8 cellular contexts compared by ENCODE assay signal in genomic region chr11:12043959-12044772, GRCh38. TPM values are rescaled to one million over a fixed set of nuclear protein-coding genes. Genes with fewer than 3 reads are reported as not detected.
DNase-seq lines count a peak whose midpoint lies in the region; ATAC-seq, FAIRE-seq and TF ChIP-seq lines count a peak whose summit lies in the region.

No MANE protein-coding gene starts in this region.

- no peaks in the 10 kb centered on the region for H3K79me2 ChIP-seq in H1 (ENCODE audit: control insufficient read depth in 1 of 2, insufficient read depth in 2 of 2, low read length in 2 of 2)

- no peaks in the 10 kb centered on the region for H3K23me2 ChIP-seq in H1 (ENCODE audit: low read depth, low read length)

- H4K91ac ChIP-seq in H1 (replicated peaks; ENCODE audit: insufficient read length, low read length) = no peak overlapping the region

- no peak overlapping the region for H3K4me2 ChIP-seq in H1 (ENCODE audit: insufficient read depth in 1 of 2, low read depth in 2 of 2, low read length in 2 of 2)

- no peaks in the 10 kb centered on the region; a peak in 2 of 7 replicates for H3K27me3 ChIP-seq in H1 (replicated peaks in 1 of 4; ENCODE audit: control insufficient read depth in 3 of 4, extremely low read depth in 1 of 4, insufficient read depth in 3 of 4, low read length in 3 of 4)

- TF ChIP-seq EP300 in H1 (IDR thresholded peaks at IDR 0.05; ENCODE audit: borderline replicate concordance in 1 of 2, low read depth in 2 of 2, low read length in 2 of 2) = no peak

- no peak overlapping the region for H2BK120ac ChIP-seq in H1 (replicated peaks; ENCODE audit: low read depth, low read length)

- H2BK12ac ChIP-seq in H1 (ENCODE audit: low read depth, low read length) = no peak overlapping the region

- TF ChIP-seq CTCF in H1 (IDR thresholded peaks at IDR 0.05; ENCODE audit: control extremely low read depth in 1 of 3, insufficient read depth in 1 of 3, low read depth in 1 of 3, low read length in 3 of 3) = peak; percentile 89 to 93 (median 91)

- no peaks in the 10 kb centered on the region for H3K79me1 ChIP-seq in H1 (ENCODE audit: low read depth, low read length)

- H3K36me3 ChIP-seq in H1 (ENCODE audit: control insufficient read depth in 2 of 4, insufficient read depth in 4 of 4, low read length in 3 of 4) (no peaks in the 10 kb centered on the region), mesodermal cell (ENCODE audit: control insufficient read depth, insufficient read depth, low read length) (no peaks in the 10 kb centered on the region)

- H3K9me3 ChIP-seq in H1 (ENCODE audit: insufficient read depth in 2 of 2, low read depth in 1 of 2, low read length in 1 of 2) (peaks cover 3 to 5% of the 10 kb centered on the region in 2 experiments; a peak in 1 of 4 replicates), mesodermal cell (ENCODE audit: control insufficient read depth, low read length) (peaks cover 12% of the 10 kb centered on the region)

- H3K23ac ChIP-seq in H1 (ENCODE audit: insufficient read length) = no peak overlapping the region

- no peak overlapping the region; the same call in none of the 2 replicates for H4K8ac ChIP-seq in H1 (ENCODE audit: extremely low read depth, insufficient read depth, low read length)

- H3K27ac Mint-ChIP-seq in activated CD8-positive, alpha-beta T cell treated with anti-CD3 and anti-CD28 coated beads, Interleukin-2, amount 10 ng/mL, durations not matched to agents 7 days and 5 days = no peak overlapping the region

- no peak overlapping the region for H3K9ac ChIP-seq in H1 (replicated peaks in 1 of 4; ENCODE audit: extremely low read depth in 1 of 4, low read depth in 3 of 4, low read length in 3 of 4)

- no peak overlapping the region for H3K14ac ChIP-seq in H1 (ENCODE audit: insufficient read length)

- H2AFZ ChIP-seq in H1 (ENCODE audit: low read length) = peak overlapping the region; percentile 94

- no peak overlapping the region for H2AK5ac ChIP-seq in H1 (ENCODE audit: low read depth, low read length)

- 50% methylated on average over 13 of the region's 13 CpGs; no CpG with 5 or more reads in 1 of the 2 experiments for WGBS in H1 (ENCODE audit: extremely low coverage in 1 of 2, insufficient coverage in 1 of 2, insufficient read length in 1 of 2, insufficient replicate concordance in 2 of 2, low coverage in 1 of 2, low lambda C conversion rate in 2 of 2, missing lambda C conversion rate in 1 of 2), 2 experiments
- 24 to 42% methylated on average over 12 of the region's 13 CpGs for WGBS in mesodermal cell (ENCODE audit: insufficient coverage in 2 of 2), 2 experiments

- peak; percentile 20 for DNase-seq in SIG-M5 treated with dmso at 0.1 percent for 504 hours (lab: John Stamatoyannopoulos, UW; ENCODE audit: unreplicated experiment)
- DNase-seq in SIG-M5 (lab: John Stamatoyannopoulos, UW) = no peak
- peak; percentile 62 to 90 for DNase-seq in NCI-H526 (lab: John Stamatoyannopoulos, UW)
- peak; percentile 75 for DNase-seq in activated CD8-positive, alpha-beta T cell treated with anti-CD3 and anti-CD28 coated beads, Interleukin-2, amount 10 ng/mL, durations not matched to agents 7 days and 5 days
- peak; percentile 27 to 87 for DNase-seq in H1 (ENCODE audit: low read depth in 1 of 2, low spot score in 2 of 2)
- peak; percentile 18 for DNase-seq in stimulated activated CD8-positive, alpha-beta memory T cell treated with anti-CD3 and anti-CD28 coated beads, Interleukin-15, amount 100 ng/mL, for 24 hours (ENCODE audit: low read depth)

- H3K27ac ChIP-seq in H1 (ENCODE audit: low read depth, low read length) = no peak overlapping the region
- H3K27ac ChIP-seq in mesodermal cell (ENCODE audit: low read depth, low read length, severe bottlenecking) = peak overlapping the region; percentile 92

- no peak overlapping the region for H3K4ac ChIP-seq in H1 (replicated peaks; ENCODE audit: insufficient read length, low read depth, low read length)

- no peak overlapping the region for H3K4me3 Mint-ChIP-seq in activated CD8-positive, alpha-beta T cell treated with anti-CD3 and anti-CD28 coated beads, Interleukin-2, amount 10 ng/mL, durations not matched to agents 7 days and 5 days

- H2BK5ac ChIP-seq in H1 (ENCODE audit: low read depth, low read length) = peak overlapping the region; percentile 64; the same call in 1 of the 2 replicates

- ATAC-seq in HG03103 (IDR thresholded peaks at IDR 0.05; ENCODE audit: low read depth, unreplicated experiment) = peak; percentile 62
- peak; percentile 81 for ATAC-seq in activated CD8-positive, alpha-beta T cell treated with anti-CD3 and anti-CD28 coated beads, Interleukin-2, amount 10 ng/mL, durations not matched to agents 7 days and 5 days

- H3K4me1 ChIP-seq in H1 (replicated peaks in 1 of 4; ENCODE audit: control insufficient read depth in 3 of 4, insufficient read depth in 4 of 4, low read length in 3 of 4) (no peaks in the 10 kb centered on the region), mesodermal cell (ENCODE audit: control insufficient read depth, insufficient read depth, low read length, poor library complexity, severe bottlenecking) (peaks cover 40% of the 10 kb centered on the region)

- no peak overlapping the region for H3K18ac ChIP-seq in H1 (ENCODE audit: extremely low read depth, low read length)

- TF ChIP-seq RAD21 in H1 (IDR thresholded peaks at IDR 0.05 in 1 of 2, conservative IDR thresholded peaks at IDR 0.05 in 1 of 2; ENCODE audit: low read depth in 2 of 2, low read length in 2 of 2) = peak; percentile 95 to 96

- H2BK15ac ChIP-seq in H1 (ENCODE audit: low read length) = 0 out of 2 replicates have a peak overlapping the region, but pooled peaks have one; percentile 32

- no peaks in the 10 kb centered on the region for H4K20me1 ChIP-seq in H1 (replicated peaks in 1 of 2; ENCODE audit: control insufficient read depth in 1 of 2, insufficient read depth in 2 of 2, low read length in 2 of 2)

- POLR2A ChIA-PET in activated CD8-positive, alpha-beta T cell treated with anti-CD3 and anti-CD28 coated beads, Interleukin-2, amount 10 ng/mL, durations not matched to agents 7 days and 5 days (lab: Charles Lee) = interaction anchor here (0.6 kb wide), 1 partner anchor 470 kb away, joined by 3 read pairs; no protein-coding TSS in a partner anchor
- POLR2A ChIA-PET in H1 (lab: Charles Lee; ENCODE audit: partially characterized antibody) = interaction anchor here (1.7 kb wide), 1 partner anchor 36 kb away, joined by 6 read pairs; the partner anchor contains the start of gene DKK3

- H4K5ac ChIP-seq in H1 (ENCODE audit: insufficient read length, low read depth, low read length) = no peak overlapping the region

- peaks cover 6% of the 10 kb centered on the region for H3K27me3 Mint-ChIP-seq in activated CD8-positive, alpha-beta T cell treated with anti-CD3 and anti-CD28 coated beads, Interleukin-2, amount 10 ng/mL, durations not matched to agents 7 days and 5 days (ENCODE audit: low read depth)

- TF ChIP-seq POLR2A in H1 (IDR thresholded peaks at IDR 0.05; ENCODE audit: control extremely low read depth in 1 of 2, low read depth in 2 of 2, low read length in 2 of 2) = no peak

- no peak overlapping the region for H2BK20ac ChIP-seq in H1 (ENCODE audit: low read length)

- no peaks in the 10 kb centered on the region for H3K36me3 Mint-ChIP-seq in activated CD8-positive, alpha-beta T cell treated with anti-CD3 and anti-CD28 coated beads, Interleukin-2, amount 10 ng/mL, durations not matched to agents 7 days and 5 days (ENCODE audit: low read depth)

- H3K4me3 ChIP-seq in H1 (ENCODE audit: extremely low read depth in 1 of 4, insufficient read depth in 2 of 4, low read depth in 3 of 4, low read length in 4 of 4) (no peak overlapping the region), mesodermal cell (ENCODE audit: extremely low read depth, insufficient read depth, low read length, poor library complexity, severe bottlenecking) (no peak overlapping the region)

- no peak overlapping the region for H3K56ac ChIP-seq in H1 (replicated peaks; ENCODE audit: insufficient read length, low read depth, low read length)

- CTCF ChIA-PET in activated CD8-positive, alpha-beta T cell treated with anti-CD3 and anti-CD28 coated beads, Interleukin-2, amount 10 ng/mL, durations not matched to agents 7 days and 5 days (lab: Charles Lee) = interaction anchor here (0.6 to 13.3 kb wide), 45 partner anchors 10 to 1016 kb away, joined by 3 to 401 read pairs (median 4); no protein-coding TSS in a partner anchor
- CTCF ChIA-PET in H1 (lab: Charles Lee; ENCODE audit: partially characterized antibody) = interaction anchor here (0.7 to 12.7 kb wide), 47 partner anchors 10 to 277 kb away, joined by 3 to 403 read pairs (median 4); partner anchors contain the start of gene DKK3

- FAIRE-seq in H1 (lab: Jason Lieb, UNC) = peak; percentile 72

- H3K4me1 Mint-ChIP-seq in activated CD8-positive, alpha-beta T cell treated with anti-CD3 and anti-CD28 coated beads, Interleukin-2, amount 10 ng/mL, durations not matched to agents 7 days and 5 days (ENCODE audit: low read depth) = peaks cover 10% of the 10 kb centered on the region

- no peaks in the 10 kb centered on the region for H3K9me3 Mint-ChIP-seq in activated CD8-positive, alpha-beta T cell treated with anti-CD3 and anti-CD28 coated beads, Interleukin-2, amount 10 ng/mL, durations not matched to agents 7 days and 5 days (ENCODE audit: insufficient read depth)

TF ChIP-seq in H1, 55 proteins besides CTCF, POLR2A, EP300 and RAD21 (continues in another document):
- 0 out of 2 replicates have a peak, but pooled peaks have one; percentile 11 for TF ChIP-seq BRCA1 (IDR thresholded peaks at IDR 0.05; ENCODE audit: low read depth, low read length)
- no peak; the same call in 1 of the 2 replicates for TF ChIP-seq JUND (IDR thresholded peaks at IDR 0.05; ENCODE audit: low read length)
- TF ChIP-seq CREB1 (IDR thresholded peaks at IDR 0.05) = no peak
- TF ChIP-seq CHD2 (IDR thresholded peaks at IDR 0.05; ENCODE audit: low read length) = 0 out of 2 replicates have a peak, but pooled peaks have one; percentile 48
- no peak for TF ChIP-seq GABPA (IDR thresholded peaks at IDR 0.05; ENCODE audit: borderline replicate concordance, insufficient read depth, low read length)

RNA-seq across cellular contexts. Expression of gene DKK3, which starts 35.7 kb away (rescaled TPM):
- under 1 TPM in 1 of 2 experiments, not detected in 1; 0.29 TPM for total RNA-seq in activated CD8-positive, alpha-beta T cell treated with anti-CD3 and anti-CD28 coated beads, Interleukin-2, amount 10 ng/mL, durations not matched to agents 7 days and 5 days
- total RNA-seq in H1 (2021; fragmentation: NEBNext Ultra II Directional; extraction: Animal tissue kit (Norgen Biotek cat#: 25700)) = 30.0 and 30.2 TPM in 2 replicates
- polyA plus RNA-seq in H1 (2011; rRNA removed) = 40.1 and 51.0 TPM in 2 replicates
- polyA plus RNA-seq in H1 (2011; cell fraction: cytosol; rRNA removed) = 47.2 TPM
- 32.6 TPM for polyA plus RNA-seq in H1 (2011; cell fraction: nucleus; rRNA removed)
- polyA plus RNA-seq in H1 (2012, experiment 1 of 2) = 22.0 to 30.0 TPM (median 28.4 TPM) in 4 replicates
- polyA plus RNA-seq in H1 (2012, experiment 2 of 2) = 26.0 TPM
- 18.9 TPM for polyA plus RNA-seq in H1 (2013, experiment 1 of 2)
- polyA plus RNA-seq in H1 (2013, experiment 2 of 2) = 19.7 TPM
- 40.5 and 47.6 TPM in 2 replicates for polyA minus RNA-seq in H1 (2011; rRNA and poly(A)+ RNA removed)
- polyA minus RNA-seq in H1 (2011; cell fraction: cytosol; rRNA and poly(A)+ RNA removed) = 23.2 TPM
- 25.2 TPM for polyA minus RNA-seq in H1 (2011; cell fraction: nucleus; rRNA and poly(A)+ RNA removed)
- polyA plus RNA-seq in mesodermal cell (2013, experiment 1 of 2) = 118 TPM
- polyA plus RNA-seq in mesodermal cell (2013, experiment 2 of 2) = 111 TPM

Comparison
In these comparisons a context has a peak if more than half of its experiments do, and no peak if none do; other contexts are left out.
1. RNA of gene DKK3, which starts 35.7 kb away (total RNA-seq): 30.0 to 30.2 TPM in H1; 0.29 TPM in activated CD8-positive, alpha-beta T cell treated with anti-CD3 and anti-CD28 coated beads, Interleukin-2, amount 10 ng/mL, durations not matched to agents 7 days and 5 days; every median in the first group is over 10 times any median in the second.